In genomic region chr22:45550416-45550815, GRCh38 we compare ENCODE assay signal across 20 cellular contexts. TPM values are rescaled to one million over a fixed set of nuclear protein-coding genes. Genes with fewer than 3 reads are reported as not detected.
A peak's percentile ranks its signal among the peaks of the same experiment; 100 is the strongest.
DNase-seq lines count a peak whose midpoint lies in the region; ATAC-seq and TF ChIP-seq lines count a peak whose summit lies in the region.
"Had no signal": no experiment of that assay in that cellular context is flagged by ENCODE, and none has a peak within 500 bp of the region (broad histone marks: within the 10 kb centered on the region; RNA-seq: fewer than 3 reads in every experiment).

No MANE protein-coding gene starts in this region.

- peak overlapping the region; percentile 91; the same call in 1 of the 2 replicates for H2AK5ac ChIP-seq in IMR-90 (ENCODE audit: low read depth, low read length)

- peak overlapping the region; percentile 73 to 80; a peak in 2 of 4 replicates for H4K8ac ChIP-seq in IMR-90 (ENCODE audit: low read depth in 2 of 2, low read length in 2 of 2)

- H2BK15ac ChIP-seq in IMR-90 (ENCODE audit: low read depth, low read length), result peak overlapping the region; percentile 89; the same call in 2 of the 3 replicates

- intact Hi-C loops in IMR-90 (cut with micrococcal nuclease), result loop anchor here (10.0 kb wide), 1 partner anchor 446 kb away; no protein-coding TSS in a partner anchor
- intact Hi-C loops in tibial artery (cut with DNase I; ENCODE audit: low total_unique reads), result no loop called here

- peaks cover 12% of the 10 kb centered on the region for H3K4me1 Mint-ChIP-seq in endothelial cell (ENCODE audit: unreplicated experiment)
- H3K4me1 Mint-ChIP-seq: activated CD4-positive, alpha-beta memory T cell treated with anti-CD3 and anti-CD28 coated beads, Interleukin-2, amount 10 ng/mL, durations not matched to agents 7 days and 5 days; memory B cell; natural killer cell had no signal

- TF ChIP-seq CTCF in IMR-90 (conservative IDR thresholded peaks at IDR 0.05; ENCODE audit: low read depth, low read length) (no peak), endothelial cell (IDR thresholded peaks at IDR 0.05; ENCODE audit: unreplicated experiment) (no peak), osteoblast (IDR thresholded peaks at IDR 0.05; ENCODE audit: extremely low read depth, low read depth, low read length) (no peak), tibial artery (IDR thresholded peaks at IDR 0.05) (no peak), WERI-Rb-1 (IDR thresholded peaks at IDR 0.05; ENCODE audit: low read depth, low read length) (no peak)

- H3K36me3 ChIP-seq in IMR-90 (ENCODE audit: control insufficient read depth, insufficient read depth, low read length) (peaks cover 57% of the 10 kb centered on the region; the same call in 1 of the 2 replicates), osteoblast (ENCODE audit: insufficient read depth, low read length) (peaks cover 11% of the 10 kb centered on the region), tibial artery (peaks cover 0 to 14% (median 0%) of the 10 kb centered on the region in 3 donors), WERI-Rb-1 (peaks cover 70% of the 10 kb centered on the region)

- peaks cover 19% of the 10 kb centered on the region for H3K9me1 ChIP-seq in IMR-90 (ENCODE audit: insufficient read depth, low read length)

- no peak for DNase-seq in IMR-90
- no peak for DNase-seq in endothelial cell (ENCODE audit: low spot score)
- DNase-seq in osteoblast (ENCODE audit: insufficient read length, low spot score, missing footprints), result peak; percentile 37
- no peak for DNase-seq in tibial artery
- DNase-seq in WERI-Rb-1, result no peak
- DNase-seq in activated gamma-delta T cell treated with Interleukin-2 at 50 U/mL for 16 hours, result no peak
- DNase-seq in HUDEP-2 (lab: John Stamatoyannopoulos, UW; ENCODE audit: unreplicated experiment in 76 of 76), result no peak
- DNase-seq: activated CD4-positive, alpha-beta memory T cell treated with anti-CD3 and anti-CD28 coated beads, Interleukin-2, amount 10 ng/mL, durations not matched to agents 7 days and 5 days; activated naive CD4-positive, alpha-beta T cell treated with anti-CD3 and anti-CD28 coated beads, Interleukin-2, amount 50 U/mL, for 16 hours; activated T-cell treated with anti-CD3 and anti-CD28 coated beads, Interleukin-2, amount 50 U/mL, for 24 hours; CD8-positive, alpha-beta T cell; hippocampal formation; islet precursor cell; natural killer cell; NCI-H2227 treated with DMSO at 0.1 percent for 48 hours had no signal

- H3K4ac ChIP-seq in IMR-90 (ENCODE audit: low read depth, low read length), result peak overlapping the region; percentile 94

- H3K56ac ChIP-seq in IMR-90 (ENCODE audit: extremely low read depth, insufficient read depth, low read length), result no peak overlapping the region

- TF ChIP-seq POLR2A in IMR-90 (IDR thresholded peaks at IDR 0.05; ENCODE audit: low read depth, low read length), result no peak

- peak overlapping the region; percentile 84 for H2BK120ac ChIP-seq in IMR-90 (ENCODE audit: low read depth, low read length)

- no peaks in the 10 kb centered on the region for H3K9me3 ChIP-seq in IMR-90 (ENCODE audit: control insufficient read depth, insufficient read depth, low read length)
- H3K9me3 ChIP-seq in osteoblast (ENCODE audit: low read depth, low read length), result no peaks in the 10 kb centered on the region
- H3K9me3 ChIP-seq in tibial artery, result no peaks in the 10 kb centered on the region
- no peaks in the 10 kb centered on the region for H3K9me3 ChIP-seq in WERI-Rb-1 (ENCODE audit: severe bottlenecking)
- H3K9me3 ChIP-seq: psoas muscle had no signal

- H3K27ac ChIP-seq in IMR-90 (ENCODE audit: insufficient read depth, low read length) (no peak overlapping the region; the same call in 1 of the 2 replicates), osteoblast (ENCODE audit: low read depth, low read length) (no peak overlapping the region), tibial artery (peak overlapping the region; percentile 87 to 94), WERI-Rb-1 (no peak overlapping the region)
- H3K27ac ChIP-seq: psoas muscle, SK-N-MC had no signal

- no peaks in the 10 kb centered on the region for H3K79me2 ChIP-seq in osteoblast (ENCODE audit: insufficient read depth, low read length)

- CTCF ChIA-PET in IMR-90 (lab: Yijun Ruan, JAX), result interaction anchor here (1.4 to 1.8 kb wide), 2 partner anchors 13 to 107 kb away, joined by 7 to 8 read pairs; no protein-coding TSS in a partner anchor

- BruUV-seq in IMR-90 (replicated peaks; lab: Mats Ljungman, UMichigan), result no TSS peak

- peak overlapping the region; percentile 83; the same call in 1 of the 2 replicates for H3K14ac ChIP-seq in IMR-90 (replicated peaks; ENCODE audit: low read depth, low read length)

- no peak for TF ChIP-seq RAD21 in IMR-90 (IDR thresholded peaks at IDR 0.05; ENCODE audit: low read length)

- no peak overlapping the region for H2AK9ac ChIP-seq in IMR-90 (replicated peaks; ENCODE audit: low read depth, low read length, poor library complexity)

- peak overlapping the region; percentile 49 for H2BK20ac ChIP-seq in IMR-90 (ENCODE audit: low read depth, low read length)

- dilution Hi-C loops in IMR-90 (cut with HindIII; ENCODE audit: low sequenced_read_pairs, unreplicated experiment), result no loop called here

- peaks cover 5% of the 10 kb centered on the region for H3K27me3 Mint-ChIP-seq in endothelial cell (ENCODE audit: unreplicated experiment)

- H3K4me3 ChIP-seq in IMR-90 (ENCODE audit: insufficient read depth, low read depth, low read length), result no peak overlapping the region
- no peak overlapping the region for H3K4me3 ChIP-seq in osteoblast (ENCODE audit: insufficient read depth, low read length)
- H3K4me3 ChIP-seq in tibial artery, result no peak overlapping the region
- no peak overlapping the region for H3K4me3 ChIP-seq in WERI-Rb-1 (ENCODE audit: low read depth, low read length)
- H3K4me3 ChIP-seq: psoas muscle, SK-N-MC had no signal

- peak overlapping the region; percentile 37 for H3K4me3 Mint-ChIP-seq in endothelial cell (ENCODE audit: unreplicated experiment)
- H3K4me3 Mint-ChIP-seq: activated CD4-positive, alpha-beta memory T cell treated with anti-CD3 and anti-CD28 coated beads, Interleukin-2, amount 10 ng/mL, durations not matched to agents 7 days and 5 days; activated T-cell treated with anti-CD3 and anti-CD28 coated beads, Interleukin-2, amount 50 U/mL, for 24 hours; CD8-positive, alpha-beta T cell; memory B cell; natural killer cell; WTC11 had no signal

- H3K18ac ChIP-seq in IMR-90 (ENCODE audit: low read depth, low read length), result peak overlapping the region; percentile 46; the same call in 1 of the 2 replicates

- H4K20me1 ChIP-seq in IMR-90 (ENCODE audit: insufficient read depth, low read length) (peaks cover 7% of the 10 kb centered on the region), osteoblast (ENCODE audit: insufficient read depth, low read length) (peaks cover 2% of the 10 kb centered on the region)

- no peak overlapping the region for H3K23ac ChIP-seq in IMR-90 (ENCODE audit: low read depth, low read length)

- peak overlapping the region; percentile 53; the same call in 1 of the 2 replicates for H4K5ac ChIP-seq in IMR-90 (ENCODE audit: low read depth, low read length)

- no peak overlapping the region for H2AFZ ChIP-seq in IMR-90 (replicated peaks; ENCODE audit: low read length, poor library complexity)
- no peak overlapping the region for H2AFZ ChIP-seq in osteoblast (ENCODE audit: low read length)

- H4K91ac ChIP-seq in IMR-90 (ENCODE audit: insufficient read depth, low read depth, low read length), result peak overlapping the region; percentile 98

- H3K4me1 ChIP-seq in IMR-90 (ENCODE audit: control insufficient read depth, insufficient read depth, low read length) (peaks cover 44% of the 10 kb centered on the region), osteoblast (ENCODE audit: insufficient read depth, low read length) (peaks cover 45% of the 10 kb centered on the region), tibial artery (peaks cover 4 to 66% (median 63%) of the 10 kb centered on the region in 4 donors)

- H3K27ac Mint-ChIP-seq in endothelial cell (ENCODE audit: unreplicated experiment), result peak overlapping the region; percentile 36
- H3K27ac Mint-ChIP-seq: activated CD4-positive, alpha-beta memory T cell treated with anti-CD3 and anti-CD28 coated beads, Interleukin-2, amount 10 ng/mL, durations not matched to agents 7 days and 5 days; activated T-cell treated with anti-CD3 and anti-CD28 coated beads, Interleukin-2, amount 50 U/mL, for 24 hours; CD8-positive, alpha-beta T cell; memory B cell; natural killer cell had no signal

- H3K27me3 ChIP-seq in IMR-90 (ENCODE audit: control insufficient read depth, insufficient read depth, low read length) (no peaks in the 10 kb centered on the region), osteoblast (ENCODE audit: insufficient read depth, low read length) (no peaks in the 10 kb centered on the region), tibial artery (no peaks in the 10 kb centered on the region), WERI-Rb-1 (ENCODE audit: insufficient read depth, low read depth, severe bottlenecking) (no peaks in the 10 kb centered on the region)

- H3K9me3 Mint-ChIP-seq in endothelial cell (ENCODE audit: unreplicated experiment), result no peaks in the 10 kb centered on the region
- H3K9me3 Mint-ChIP-seq: activated CD4-positive, alpha-beta memory T cell treated with anti-CD3 and anti-CD28 coated beads, Interleukin-2, amount 10 ng/mL, durations not matched to agents 7 days and 5 days; activated T-cell treated with anti-CD3 and anti-CD28 coated beads, Interleukin-2, amount 50 U/mL, for 24 hours; CD8-positive, alpha-beta T cell; memory B cell; natural killer cell; WTC11 had no signal

- peaks cover 27% of the 10 kb centered on the region for H3K36me3 Mint-ChIP-seq in endothelial cell (ENCODE audit: low read depth, unreplicated experiment)
- H3K36me3 Mint-ChIP-seq: CD8-positive, alpha-beta T cell; memory B cell; natural killer cell had no signal

- peaks cover 0 to 26% of the 10 kb centered on the region in 2 experiments; a peak in 2 of 4 replicates for H3K79me1 ChIP-seq in IMR-90 (ENCODE audit: low read depth in 1 of 2, low read length in 2 of 2)

- WGBS in IMR-90 (ENCODE audit: extremely low coverage in 2 of 2, insufficient read length in 1 of 2), 2 experiments, result 95% methylated on average over 11 of the region's 14 CpGs; no CpG with 5 or more reads in 1 of the 2 experiments

- H3K4me2 ChIP-seq in IMR-90 (ENCODE audit: low read depth, low read length), result no peak overlapping the region
- H3K4me2 ChIP-seq in osteoblast (ENCODE audit: insufficient read depth, low read length), result no peak overlapping the region

- H2BK5ac ChIP-seq in IMR-90 (ENCODE audit: low read depth, low read length, poor library complexity, severe bottlenecking), result peak overlapping the region; percentile 3

- in situ Hi-C loops in IMR-90 (cut with MboI; ENCODE audit: low sequenced_read_pairs), result loop anchor here (5.0 to 25.0 kb wide), 3 partner anchors 98 to 563 kb away; no protein-coding TSS in a partner anchor

- POLR2A ChIA-PET in IMR-90 (lab: Charles Lee; ENCODE audit: unreplicated experiment), result interaction anchor here (0.5 kb wide), 1 partner anchor 127 kb away, joined by 4 read pairs; no protein-coding TSS in a partner anchor

- H3K9ac ChIP-seq in IMR-90 (ENCODE audit: low read depth, low read length), result no peak overlapping the region

- no peak for ATAC-seq in IMR-90 (ENCODE audit: low read depth)
- ATAC-seq: CD8-positive, alpha-beta T cell; natural killer cell; psoas muscle; WTC11 had no signal

RNA-seq across cellular contexts. Expression of gene FBLN1, which starts 47.7 kb away (rescaled TPM):
- total RNA-seq in IMR-90 (2012; rRNA removed), result 11.3 and 11.4 TPM in 2 replicates
- polyA plus RNA-seq in IMR-90 (2012; rRNA removed), result 80.8 and 87.9 TPM in 2 replicates
- 107 and 230 TPM in 2 replicates for polyA plus RNA-seq in IMR-90 (2012; cell fraction: cytosol; rRNA removed)
- polyA plus RNA-seq in IMR-90 (2012; cell fraction: nucleus; rRNA removed; ENCODE audit: low replicate concordance), result 78.8 and 81.4 TPM in 2 replicates
- total RNA-seq in endothelial cell (ENCODE audit: unreplicated experiment), result 238 TPM
- 88.3 and 122 TPM in 2 replicates for total RNA-seq in osteoblast
- total RNA-seq: activated CD4-positive, alpha-beta memory T cell treated with anti-CD3 and anti-CD28 coated beads, Interleukin-2, amount 10 ng/mL, durations not matched to agents 7 days and 5 days; CD8-positive, alpha-beta T cell; T-helper 2 cell treated with Interferon-gamma antibody and Interleukin-4, amounts not matched to agents 100 ng/mL and 5 ng/mL, for 36 hours had no signal

Comparison
In these comparisons a context has a peak if more than half of its experiments do, and no peak if none do; other contexts are left out.
1. H3K27ac ChIP-seq: peak in tibial artery (2 of 2); none in IMR-90 (single experiment), osteoblast (single experiment) and WERI-Rb-1 (single experiment).